In the genomic region with DNA sequence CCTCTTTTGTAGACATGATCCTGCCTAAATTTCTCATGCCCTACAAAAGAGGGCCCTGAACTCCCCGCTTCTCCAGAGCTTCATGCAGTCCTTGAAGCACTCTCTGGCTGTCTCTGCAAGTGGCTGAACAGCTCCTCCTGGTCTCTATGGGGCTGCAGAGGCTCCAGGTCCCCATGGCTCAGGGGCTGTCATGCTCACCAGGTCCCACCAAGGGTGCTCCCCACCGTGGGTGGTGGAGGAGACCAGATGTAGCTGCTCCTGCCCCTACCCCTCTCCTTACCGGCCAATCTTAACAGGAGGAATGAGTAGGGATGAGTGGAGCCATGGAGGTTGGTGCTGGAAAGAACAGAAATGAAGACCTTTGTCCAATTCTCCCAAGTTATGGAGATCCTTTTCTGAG, we compare ENCODE assay signal across 9 cellular contexts. TPM values are rescaled to one million over a fixed set of nuclear protein-coding genes. Genes with fewer than 3 reads are reported as not detected.
"Had no signal": no experiment of that assay in that cellular context is flagged by ENCODE, and none has a peak within 500 bp of the region (broad histone marks: within the 10 kb centered on the region; RNA-seq: fewer than 3 reads in every experiment).

No MANE protein-coding gene starts in this region.

RNA-seq across cellular contexts. Expression of gene RAET1G, which starts 10.2 kb away (rescaled TPM):
- total RNA-seq: left lobe of liver, occipital lobe, testis, transverse colon had no signal

RNA-seq across cellular contexts. Expression of gene RAET1E, which starts 14.8 kb away (rescaled TPM):
- total RNA-seq: hepatocyte, left lobe of liver, lung microvascular endothelial cell, natural killer cell, occipital lobe, stomach, transverse colon had no signal
- polyA plus RNA-seq: hepatocyte had no signal

RNA-seq across cellular contexts. Expression of gene ULBP2, which starts 29.1 kb away (rescaled TPM):
- total RNA-seq: transverse colon had no signal

RNA-seq across cellular contexts. Expression of gene ULBP1, which starts 51.1 kb away (rescaled TPM):
- total RNA-seq: sciatic nerve, transverse colon had no signal
